ENCODE assay signal across 13 cellular contexts in the genomic region with DNA sequence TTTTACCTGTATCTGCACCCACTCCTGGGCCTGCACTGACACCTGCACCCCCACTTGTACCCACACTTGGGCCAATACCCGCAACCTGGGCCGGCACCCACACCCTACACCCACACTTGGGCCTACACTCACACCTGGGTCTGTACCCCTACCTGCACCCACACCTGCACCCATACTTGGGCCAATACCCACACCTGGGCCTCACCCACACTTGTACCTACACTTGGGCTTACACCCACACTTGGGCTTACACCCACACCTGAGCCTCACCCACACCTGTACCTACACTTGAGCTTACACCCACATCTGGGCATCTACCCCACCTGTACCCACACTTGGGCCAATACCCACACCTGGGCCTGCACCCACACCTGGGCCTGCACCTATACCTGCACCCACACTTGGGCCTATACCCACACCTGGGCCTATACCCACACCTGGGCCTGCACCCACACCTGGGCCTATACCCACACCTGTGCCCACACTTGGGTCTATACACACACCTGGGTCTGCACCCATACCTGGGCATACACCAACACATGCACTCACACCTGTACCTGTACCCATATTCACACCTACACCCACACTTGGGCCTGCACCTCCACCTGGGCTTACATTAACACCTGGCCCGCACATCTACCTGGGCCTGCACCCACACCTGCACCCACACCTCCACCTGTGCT. TPM values are rescaled to one million over a fixed set of nuclear protein-coding genes. Genes with fewer than 3 reads are reported as not detected.
DNase-seq lines count a peak whose midpoint lies in the region; TF ChIP-seq lines count a peak whose summit lies in the region.
"Had no signal": no experiment of that assay in that cellular context is flagged by ENCODE, and none has a peak within 500 bp of the region (broad histone marks: within the 10 kb centered on the region; RNA-seq: fewer than 3 reads in every experiment).

No MANE protein-coding gene starts in this region.

- TF ChIP-seq CTCF in Caco-2 (IDR thresholded peaks at IDR 0.05; ENCODE audit: insufficient read depth in 1 of 2, low read depth in 1 of 2, low read length in 1 of 2, severe bottlenecking in 1 of 2, unreplicated experiment in 1 of 2) (no peak), H9 (conservative IDR thresholded peaks at IDR 0.05) (no peak), tibial artery (IDR thresholded peaks at IDR 0.05) (no peak)

- H3K9ac ChIP-seq in neuronal stem cell (ENCODE audit: low read depth, low read length, poor library complexity) (no peak overlapping the region), H9 (ENCODE audit: extremely low read depth, insufficient read length, low read length) (no peak overlapping the region)

- H2BK120ac ChIP-seq in neuronal stem cell (ENCODE audit: low read depth, low read length) (no peak overlapping the region), H9 (ENCODE audit: low read depth, low read length, poor library complexity, severe bottlenecking) (no peak overlapping the region)

- H3K9me3 ChIP-seq in Caco-2 (no peaks in the 10 kb centered on the region), neuronal stem cell (replicated peaks in 1 of 2; ENCODE audit: control insufficient read depth in 2 of 2, insufficient read depth in 1 of 2, low read depth in 1 of 2, low read length in 2 of 2) (peaks cover 0 to 2% of the 10 kb centered on the region in 2 donors), H9 (ENCODE audit: control insufficient read depth, low read depth, low read length) (no peaks in the 10 kb centered on the region), tibial artery (peaks cover 0 to 4% (median 0%) of the 10 kb centered on the region in 3 donors)
- H3K9me3 ChIP-seq: BE2C had no signal

- H4K91ac ChIP-seq in neuronal stem cell (ENCODE audit: low read depth, low read length, poor library complexity) (no peak overlapping the region), H9 (ENCODE audit: insufficient read length, low read depth, low read length) (no peak overlapping the region)

- H3K36me3 ChIP-seq in Caco-2 (ENCODE audit: control insufficient read depth, insufficient read depth, low read length) = 0 out of 2 replicates have a peak, but pooled peaks cover 1% of the 10 kb centered on the region
- H3K36me3 ChIP-seq in neuronal stem cell (replicated peaks in 1 of 2; ENCODE audit: control insufficient read depth in 2 of 2, insufficient read depth in 2 of 2, low read length in 2 of 2) = no peaks in the 10 kb centered on the region
- no peaks in the 10 kb centered on the region for H3K36me3 ChIP-seq in tibial artery
- H3K36me3 ChIP-seq: BE2C had no signal

- BruUV-seq in Caco-2 (replicated peaks; lab: Mats Ljungman, UMichigan) = no TSS peak

- H3K27ac Mint-ChIP-seq in Caco-2 (ENCODE audit: unreplicated experiment) (peak overlapping the region; percentile 47), H9 (peak overlapping the region in 1 of 3 experiments; percentile 85; a peak in 2 of 7 replicates)
- H3K27ac Mint-ChIP-seq in dendritic cell treated with granulocyte-macrophage colony-stimulating factor and Interleukin-4, amounts not matched to agents 40 ng/mL and 50 ng/mL, for 4 days = peak overlapping the region; percentile 29
- H3K27ac Mint-ChIP-seq in activated naive CD4-positive, alpha-beta T cell treated with anti-CD3 and anti-CD28 coated beads for 36 hours = no peak overlapping the region
- H3K27ac Mint-ChIP-seq: CD8-positive, alpha-beta T cell had no signal

- no peaks in the 10 kb centered on the region for H3K79me2 ChIP-seq in H9 (ENCODE audit: insufficient read depth, low read length)

- H4K8ac ChIP-seq in neuronal stem cell (ENCODE audit: low read depth, low read length) = no peak overlapping the region
- no peak overlapping the region for H4K8ac ChIP-seq in H9 (replicated peaks; ENCODE audit: insufficient read length, low read depth, low read length)

- H2BK5ac ChIP-seq in neuronal stem cell (ENCODE audit: low read length) (peak overlapping the region; percentile 31), H9 (ENCODE audit: insufficient read length, low read length) (no peak overlapping the region)

- no CpG with 5 or more reads among the region's 3 CpGs for WGBS in neuronal stem cell (ENCODE audit: extremely low coverage in 2 of 2, insufficient read length in 2 of 2, insufficient replicate concordance in 1 of 2), 2 donors
- no CpG with 5 or more reads among the region's 3 CpGs for WGBS in H9 (ENCODE audit: extremely low coverage, insufficient read length, low lambda C conversion rate)

- no peaks in the 10 kb centered on the region for H3K27me3 Mint-ChIP-seq in Caco-2 (ENCODE audit: insufficient read depth, unreplicated experiment)
- no peaks in the 10 kb centered on the region for H3K27me3 Mint-ChIP-seq in dendritic cell treated with granulocyte-macrophage colony-stimulating factor and Interleukin-4, amounts not matched to agents 40 ng/mL and 50 ng/mL, for 4 days
- no peaks in the 10 kb centered on the region for H3K27me3 Mint-ChIP-seq in activated naive CD4-positive, alpha-beta T cell treated with anti-CD3 and anti-CD28 coated beads for 36 hours (ENCODE audit: low read depth)
- H3K27me3 Mint-ChIP-seq in H9 (ENCODE audit: low read depth) = peaks cover 25% of the 10 kb centered on the region

- H3K23me2 ChIP-seq in H9 (ENCODE audit: insufficient read length, low read depth, low read length, poor library complexity, severe bottlenecking) = no peaks in the 10 kb centered on the region

- no peaks in the 10 kb centered on the region for H3K27me3 ChIP-seq in Caco-2 (replicated peaks; ENCODE audit: control insufficient read depth, insufficient read depth, low read length)
- peaks cover 0 to 4% (median 0%) of the 10 kb centered on the region in 3 experiments for H3K27me3 ChIP-seq in neuronal stem cell (ENCODE audit: control insufficient read depth in 3 of 3, insufficient read depth in 3 of 3, low read depth in 1 of 3, low read length in 3 of 3)
- no peaks in the 10 kb centered on the region for H3K27me3 ChIP-seq in H9 (ENCODE audit: insufficient read depth, low read length)
- no peaks in the 10 kb centered on the region for H3K27me3 ChIP-seq in tibial artery
- H3K27me3 ChIP-seq: BE2C had no signal

- no peak overlapping the region for H3K4me3 ChIP-seq in Caco-2 (ENCODE audit: low read depth, low read length)
- H3K4me3 ChIP-seq in neuronal stem cell (ENCODE audit: low read length in 2 of 2) = peak overlapping the region in 1 of 2 donors; percentile 34
- H3K4me3 ChIP-seq in tibial artery = no peak overlapping the region

- H3K4me1 Mint-ChIP-seq in Caco-2 (ENCODE audit: low read depth, unreplicated experiment) (peaks cover 27% of the 10 kb centered on the region), H9 (no peaks in the 10 kb centered on the region; a peak in 1 of 4 replicates)
- peaks cover 6% of the 10 kb centered on the region for H3K4me1 Mint-ChIP-seq in dendritic cell treated with granulocyte-macrophage colony-stimulating factor and Interleukin-4, amounts not matched to agents 40 ng/mL and 50 ng/mL, for 4 days (ENCODE audit: low read depth)
- H3K4me1 Mint-ChIP-seq in activated naive CD4-positive, alpha-beta T cell treated with anti-CD3 and anti-CD28 coated beads for 36 hours (ENCODE audit: low read depth) = no peaks in the 10 kb centered on the region

- H3K56ac ChIP-seq in H9 (ENCODE audit: insufficient read length, low read depth, low read length) = no peak overlapping the region

- no peak overlapping the region for H2AK5ac ChIP-seq in neuronal stem cell (ENCODE audit: low read depth, low read length)
- no peak overlapping the region for H2AK5ac ChIP-seq in H9 (ENCODE audit: insufficient read length, low read length)

- CTCF ChIA-PET in Caco-2 (lab: Charles Lee) = no interaction called here
- CTCF ChIA-PET in activated naive CD4-positive, alpha-beta T cell treated with anti-CD3 and anti-CD28 coated beads for 36 hours (lab: Charles Lee) = no interaction called here

- H3K14ac ChIP-seq in neuronal stem cell (ENCODE audit: low read length) = no peak overlapping the region
- H3K14ac ChIP-seq in H9 (ENCODE audit: insufficient read depth, low read length) = no peak overlapping the region; the same call in 1 of the 2 replicates

- H3K79me1 ChIP-seq in neuronal stem cell (ENCODE audit: low read depth, low read length) = no peaks in the 10 kb centered on the region
- H3K79me1 ChIP-seq in H9 (ENCODE audit: insufficient read depth, low read depth, low read length, poor library complexity, severe bottlenecking) = no peaks in the 10 kb centered on the region

- DNase-seq in Caco-2 = no peak
- DNase-seq in neuronal stem cell (ENCODE audit: low spot score) = no peak
- no peak for DNase-seq in NCI-H2171 (lab: John Stamatoyannopoulos, UW)
- DNase-seq in activated naive CD4-positive, alpha-beta T cell treated with anti-CD3 and anti-CD28 coated beads for 36 hours = no peak
- DNase-seq in H9 = no peak
- no peak for DNase-seq in tibial artery
- DNase-seq: BE2C; CD8-positive, alpha-beta T cell; COR-L47; DND-41; GDM1 had no signal

- H3K4me2 ChIP-seq in neuronal stem cell (ENCODE audit: insufficient read depth, low read length, poor library complexity, severe bottlenecking) = no peak overlapping the region
- no peak overlapping the region for H3K4me2 ChIP-seq in H9 (ENCODE audit: insufficient read depth, insufficient read length, low read length)

- H3K9me3 Mint-ChIP-seq in Caco-2 (ENCODE audit: unreplicated experiment) = no peaks in the 10 kb centered on the region
- peaks cover 8% of the 10 kb centered on the region for H3K9me3 Mint-ChIP-seq in dendritic cell treated with granulocyte-macrophage colony-stimulating factor and Interleukin-4, amounts not matched to agents 40 ng/mL and 50 ng/mL, for 4 days
- no peaks in the 10 kb centered on the region for H3K9me3 Mint-ChIP-seq in activated naive CD4-positive, alpha-beta T cell treated with anti-CD3 and anti-CD28 coated beads for 36 hours
- no peaks in the 10 kb centered on the region; a peak in 2 of 5 replicates for H3K9me3 Mint-ChIP-seq in H9

- POLR2A ChIA-PET in Caco-2 (lab: Charles Lee) = no interaction called here

- H4K20me1 ChIP-seq in H9 (ENCODE audit: control insufficient read depth, insufficient read depth, insufficient read length) = no peaks in the 10 kb centered on the region

- H2BK12ac ChIP-seq in neuronal stem cell (ENCODE audit: low read length) = no peak overlapping the region
- H2BK12ac ChIP-seq in H9 (ENCODE audit: insufficient read length, low read depth, low read length) = no peak overlapping the region

- no peak overlapping the region for H3K4me3 Mint-ChIP-seq in Caco-2 (ENCODE audit: unreplicated experiment)
- no peak overlapping the region for H3K4me3 Mint-ChIP-seq in dendritic cell treated with granulocyte-macrophage colony-stimulating factor and Interleukin-4, amounts not matched to agents 40 ng/mL and 50 ng/mL, for 4 days
- H3K4me3 Mint-ChIP-seq in activated naive CD4-positive, alpha-beta T cell treated with anti-CD3 and anti-CD28 coated beads for 36 hours = no peak overlapping the region
- no peak overlapping the region; a peak in 1 of 5 replicates for H3K4me3 Mint-ChIP-seq in H9
- H3K4me3 Mint-ChIP-seq: CD8-positive, alpha-beta T cell had no signal

- no peak overlapping the region for H4K5ac ChIP-seq in H9 (ENCODE audit: insufficient read length, low read depth, low read length)

- no peak overlapping the region for H3K4ac ChIP-seq in neuronal stem cell (ENCODE audit: low read length)
- H3K4ac ChIP-seq in H9 (ENCODE audit: low read depth, low read length) = no peak overlapping the region

- intact Hi-C loops in Caco-2 (cut with micrococcal nuclease; ENCODE audit: unreplicated experiment) = no loop called here
- intact Hi-C loops in dendritic cell treated with granulocyte-macrophage colony-stimulating factor and Interleukin-4, amounts not matched to agents 40 ng/mL and 50 ng/mL, for 4 days (cut with micrococcal nuclease) = no loop called here
- intact Hi-C loops in activated naive CD4-positive, alpha-beta T cell treated with anti-CD3 and anti-CD28 coated beads for 36 hours (cut with micrococcal nuclease) = no loop called here
- intact Hi-C loops in tibial artery (cut with DNase I; ENCODE audit: low total_unique reads) = no loop called here

- H2BK15ac ChIP-seq in neuronal stem cell (ENCODE audit: low read length) (peak overlapping the region; percentile 31), H9 (ENCODE audit: low read depth, low read length) (no peak overlapping the region)

- H3K36me3 Mint-ChIP-seq in Caco-2 (ENCODE audit: insufficient read depth, unreplicated experiment) (no peaks in the 10 kb centered on the region), H9 (ENCODE audit: insufficient read depth in 1 of 3, low read depth in 3 of 3) (peaks cover 0 to 2% (median 0%) of the 10 kb centered on the region in 3 experiments; a peak in 2 of 7 replicates)
- H3K36me3 Mint-ChIP-seq in dendritic cell treated with granulocyte-macrophage colony-stimulating factor and Interleukin-4, amounts not matched to agents 40 ng/mL and 50 ng/mL, for 4 days (ENCODE audit: low read depth) = no peaks in the 10 kb centered on the region
- no peaks in the 10 kb centered on the region for H3K36me3 Mint-ChIP-seq in activated naive CD4-positive, alpha-beta T cell treated with anti-CD3 and anti-CD28 coated beads for 36 hours (ENCODE audit: low read depth)
- H3K36me3 Mint-ChIP-seq: CD8-positive, alpha-beta T cell had no signal

- H3K27ac ChIP-seq in neuronal stem cell (replicated peaks; ENCODE audit: low read length) = no peak overlapping the region
- no peak overlapping the region for H3K27ac ChIP-seq in H9 (ENCODE audit: insufficient read length, low read depth, low read length)
- no peak overlapping the region for H3K27ac ChIP-seq in tibial artery
- H3K27ac ChIP-seq: C4-2B had no signal

- no peak overlapping the region for H2BK20ac ChIP-seq in H9 (ENCODE audit: low read depth, low read length, poor library complexity, severe bottlenecking)

- H3T11ph ChIP-seq in H9 (ENCODE audit: low read length) = no peak overlapping the region

- H3K18ac ChIP-seq in neuronal stem cell (ENCODE audit: low read length) = no peak overlapping the region
- no peak overlapping the region for H3K18ac ChIP-seq in H9 (ENCODE audit: insufficient read length, low read depth, low read length)

- H2AFZ ChIP-seq in neuronal stem cell (ENCODE audit: low read length) = no peak overlapping the region
- H2AFZ ChIP-seq in H9 (ENCODE audit: low read length) = no peak overlapping the region

- peak overlapping the region; percentile 65 for H3K23ac ChIP-seq in neuronal stem cell (ENCODE audit: low read depth, low read length, poor library complexity)
- no peak overlapping the region for H3K23ac ChIP-seq in H9 (ENCODE audit: insufficient read length, low read depth, low read length)

- H3K4me1 ChIP-seq in Caco-2 (peaks cover 35% of the 10 kb centered on the region), neuronal stem cell (ENCODE audit: control insufficient read depth in 2 of 2, insufficient read depth in 1 of 2, low read depth in 1 of 2, low read length in 2 of 2) (no peaks in the 10 kb centered on the region), H9 (ENCODE audit: insufficient read depth, low read length) (no peaks in the 10 kb centered on the region), tibial artery (peaks cover 0 to 5% (median 2%) of the 10 kb centered on the region in 4 donors)
- H3K4me1 ChIP-seq: BE2C had no signal

RNA-seq across cellular contexts. Expression of a gene that starts 39.2 kb away (rescaled TPM):
- total RNA-seq in Caco-2 (2022) (not detected in 2 replicates), H9 (2021) (not detected in 2 replicates)
- not detected for polyA plus RNA-seq in neuronal stem cell (2013, experiment 1 of 2)
- polyA plus RNA-seq in neuronal stem cell (2013, experiment 2 of 2) = not detected
- total RNA-seq in activated naive CD4-positive, alpha-beta T cell treated with anti-CD3 and anti-CD28 coated beads for 36 hours = not detected
- total RNA-seq: CD8-positive, alpha-beta T cell had no signal
